ENCODE assay signal across 18 cellular contexts in the genomic region with DNA sequence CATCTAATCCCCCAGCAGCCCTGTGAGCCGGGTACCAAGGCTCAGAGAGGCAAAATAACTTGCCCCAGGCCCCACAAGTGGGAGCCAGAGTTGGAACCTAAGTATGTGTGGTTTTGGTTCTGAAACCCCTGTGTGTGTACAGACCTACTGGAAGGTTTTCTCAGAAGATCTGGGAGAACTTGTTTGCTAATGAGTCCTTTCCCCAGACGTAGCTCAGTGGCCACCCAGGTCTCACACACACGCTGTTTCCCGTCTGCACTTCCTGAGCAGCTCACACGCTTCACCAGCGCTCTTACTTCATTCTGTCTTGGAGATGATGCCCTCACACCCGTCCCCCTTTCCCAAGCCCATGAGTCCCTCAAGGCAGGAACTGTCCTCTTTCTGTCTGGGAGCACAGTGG. TPM values are rescaled to one million over a fixed set of nuclear protein-coding genes. Genes with fewer than 3 reads are reported as not detected.
"Had no signal": no experiment of that assay in that cellular context is flagged by ENCODE, and none has a peak within 500 bp of the region (broad histone marks: within the 10 kb centered on the region; RNA-seq: fewer than 3 reads in every experiment).

No MANE protein-coding gene starts in this region.

- H3K4me1 ChIP-seq: pancreas had no signal

- H3K27ac ChIP-seq: heart left ventricle, pancreas, stomach had no signal

- H3K9me3 ChIP-seq: esophagus squamous epithelium, heart left ventricle, pancreas, stomach had no signal

- H3K4me3 Mint-ChIP-seq: activated CD4-positive, alpha-beta memory T cell treated with anti-CD3 and anti-CD28 coated beads for 36 hours; activated naive CD8-positive, alpha-beta T cell treated with anti-CD3 and anti-CD28 coated beads for 36 hours; activated T-cell treated with anti-CD3 and anti-CD28 coated beads, Interleukin-2, amount 50 U/mL, for 4 hours had no signal

- H3K9me3 Mint-ChIP-seq: activated CD4-positive, alpha-beta memory T cell treated with anti-CD3 and anti-CD28 coated beads for 36 hours; activated naive CD8-positive, alpha-beta T cell treated with anti-CD3 and anti-CD28 coated beads for 36 hours; activated T-cell treated with anti-CD3 and anti-CD28 coated beads, Interleukin-2, amount 50 U/mL, for 4 hours had no signal

- H3K27ac Mint-ChIP-seq: activated CD4-positive, alpha-beta memory T cell treated with anti-CD3 and anti-CD28 coated beads for 36 hours; activated naive CD8-positive, alpha-beta T cell treated with anti-CD3 and anti-CD28 coated beads for 36 hours had no signal

- DNase-seq: activated CD4-positive, alpha-beta memory T cell treated with anti-CD3 and anti-CD28 coated beads for 36 hours; activated gamma-delta T cell; activated naive CD8-positive, alpha-beta T cell treated with anti-CD3 and anti-CD28 coated beads for 36 hours; activated T-cell treated with anti-CD3 and anti-CD28 coated beads, Interleukin-2, amount 50 U/mL, for 4 hours; anterior cingulate cortex; cerebellar nuclear complex; esophagus squamous epithelium; foreskin fibroblast; pancreas; stimulated activated CD4-positive, alpha-beta T cell treated with anti-CD3 and anti-CD28 coated beads, Interleukin-15, amount 100 ng/mL, for 24 hours; stimulated activated CD4-positive, alpha-beta T cell treated with anti-CD3 and anti-CD28 coated beads, Interleukin-4, amount 100 ng/mL, for 24 hours; stomach; T-helper 9 cell had no signal

- FAIRE-seq: endometrium, keratinocyte, pancreas had no signal

- H3K36me3 ChIP-seq: esophagus squamous epithelium, heart left ventricle, pancreas, stomach had no signal

- H3K4me3 ChIP-seq: esophagus squamous epithelium, heart left ventricle, pancreas, stomach had no signal

- H3K36me3 Mint-ChIP-seq: activated CD4-positive, alpha-beta memory T cell treated with anti-CD3 and anti-CD28 coated beads for 36 hours; activated naive CD8-positive, alpha-beta T cell treated with anti-CD3 and anti-CD28 coated beads for 36 hours had no signal

- H3K27me3 ChIP-seq: esophagus squamous epithelium, heart left ventricle, pancreas had no signal

- ATAC-seq: activated T-cell treated with anti-CD3 and anti-CD28 coated beads, Interleukin-2, amount 50 U/mL, for 4 hours; heart left ventricle; pancreas had no signal

- H3K27me3 Mint-ChIP-seq: activated CD4-positive, alpha-beta memory T cell treated with anti-CD3 and anti-CD28 coated beads for 36 hours; activated naive CD8-positive, alpha-beta T cell treated with anti-CD3 and anti-CD28 coated beads for 36 hours had no signal

RNA-seq across cellular contexts. Expression of a gene that starts 8.2 kb away (rescaled TPM):
- total RNA-seq: activated CD4-positive, alpha-beta memory T cell treated with anti-CD3 and anti-CD28 coated beads for 36 hours; activated naive CD8-positive, alpha-beta T cell treated with anti-CD3 and anti-CD28 coated beads for 36 hours; dermis microvascular lymphatic vessel endothelial cell had no signal
- polyA plus RNA-seq: keratinocyte, neural cell had no signal

RNA-seq across cellular contexts. Expression of a gene that starts 22.3 kb away (rescaled TPM):
- total RNA-seq: dermis microvascular lymphatic vessel endothelial cell had no signal
- polyA plus RNA-seq: keratinocyte, neural cell had no signal
